Comparison of ENCODE assay signal across 34 cellular contexts in genomic region chr16:29893553-29893952, GRCh38. TPM values are rescaled to one million over a fixed set of nuclear protein-coding genes. Genes with fewer than 3 reads are reported as not detected.
"Had no signal": no experiment of that assay in that cellular context is flagged by ENCODE, and none has a peak within 500 bp of the region (broad histone marks: within the 10 kb centered on the region; RNA-seq: fewer than 3 reads in every experiment).

No MANE protein-coding gene starts in this region.

- H3K36me3 ChIP-seq: adrenal gland, brain microvascular endothelial cell, breast epithelium had no signal

- H3K4me3 ChIP-seq: adrenal gland, body of pancreas, breast epithelium had no signal

- H3K9me3 ChIP-seq: adrenal gland, body of pancreas, breast epithelium had no signal

- FAIRE-seq: astrocyte, colon had no signal

- DNase-seq: activated CD4-positive, alpha-beta memory T cell treated with anti-CD3 and anti-CD28 coated beads for 36 hours; activated CD4-positive, alpha-beta T cell treated with anti-CD3 and anti-CD28 coated beads for 1 hour; activated CD4-positive, alpha-beta T cell treated with anti-CD3 and anti-CD28 coated beads for 36 hours; activated CD4-positive, alpha-beta T cell treated with anti-CD3 and anti-CD28 coated beads for 48 hours; activated CD4-positive, alpha-beta T cell treated with anti-CD3 and anti-CD28 coated beads, Interleukin-2, amount 10 ng/mL, durations not matched to agents 7 days and 5 days; activated CD4-positive, CD25-positive, alpha-beta regulatory T cell; activated CD8-positive, alpha-beta memory T cell treated with anti-CD3 and anti-CD28 coated beads, Interleukin-2, amount 50 U/mL, for 4 hours; activated CD8-positive, alpha-beta T cell treated with anti-CD3 and anti-CD28 coated beads for 36 hours; activated effector memory CD4-positive, alpha-beta T cell treated with anti-CD3 and anti-CD28 coated beads, Interleukin-2, amount 50 U/mL, for 16 hours; activated gamma-delta T cell treated with Interleukin-2 at 50 U/mL for 16 hours; activated naive CD4-positive, alpha-beta T cell; activated naive CD4-positive, alpha-beta T cell treated with anti-CD3 and anti-CD28 coated beads for 36 hours; activated naive CD4-positive, alpha-beta T cell treated with anti-CD3 and anti-CD28 coated beads, Interleukin-2, amount 50 U/mL, for 16 hours; activated naive CD8-positive, alpha-beta T cell treated with anti-CD3 and anti-CD28 coated beads for 36 hours; activated T-cell treated with anti-CD3 and anti-CD28 coated beads for 4 hours; activated T-cell treated with anti-CD3 and anti-CD28 coated beads, Interleukin-2, amount 50 U/mL, for 1 hour; activated T-cell treated with anti-CD3 and anti-CD28 coated beads, Interleukin-2, amount 50 U/mL, for 4 hours; activated T-cell treated with anti-CD3 and anti-CD28 coated beads, Interleukin-2, amount 50 U/mL, for 72 hours; adrenal gland; amniotic stem cell; aorta; body of pancreas; brain microvascular endothelial cell; central memory CD4-positive, alpha-beta T cell; T-helper 17 cell; WERI-Rb-1 had no signal

- ATAC-seq: activated CD4-positive, alpha-beta T cell treated with anti-CD3 and anti-CD28 coated beads for 36 hours; activated CD4-positive, CD25-positive, alpha-beta regulatory T cell treated with anti-CD3 and anti-CD28 coated beads, Interleukin-2, amount 50 U/mL, for 24 hours; activated CD8-positive, alpha-beta T cell treated with anti-CD3 and anti-CD28 coated beads for 36 hours; activated naive CD4-positive, alpha-beta T cell treated with anti-CD3 and anti-CD28 coated beads, Interleukin-2, amount 50 U/mL, for 72 hours; activated T-cell treated with anti-CD3 and anti-CD28 coated beads, Interleukin-2, amount 50 U/mL, for 4 hours; activated T-cell treated with anti-CD3 and anti-CD28 coated beads, Interleukin-2, amount 50 U/mL, for 72 hours; activated T-helper 17 cell treated with anti-CD3 and anti-CD28 coated beads, Interleukin-2, amount 50 U/mL, for 72 hours; body of pancreas; T-helper 17 cell; WTC11 had no signal

- H3K27me3 ChIP-seq: adrenal gland, body of pancreas had no signal

- H3K4me1 ChIP-seq: breast epithelium had no signal

- H3K27ac ChIP-seq: adrenal gland, body of pancreas, brain microvascular endothelial cell, breast epithelium, WERI-Rb-1 had no signal

RNA-seq across cellular contexts. Expression of gene SEZ6L2, which starts 5.8 kb away (rescaled TPM):
- total RNA-seq: activated CD4-positive, alpha-beta T cell treated with anti-CD3 and anti-CD28 coated beads, Interleukin-2, amount 10 ng/mL, durations not matched to agents 7 days and 5 days; T-helper 17 cell; T-helper 2 cell treated with Interferon-gamma antibody and Interleukin-4, amounts not matched to agents 100 ng/mL and 5 ng/mL, for 36 hours had no signal

RNA-seq across cellular contexts. Expression of gene ASPHD1, which starts 6.7 kb away (rescaled TPM):
- total RNA-seq: activated CD4-positive, alpha-beta T cell treated with anti-CD3 and anti-CD28 coated beads, Interleukin-2, amount 10 ng/mL, durations not matched to agents 7 days and 5 days; T-helper 17 cell had no signal
